Comparison of ENCODE assay signal across 28 cellular contexts in the genomic region with DNA sequence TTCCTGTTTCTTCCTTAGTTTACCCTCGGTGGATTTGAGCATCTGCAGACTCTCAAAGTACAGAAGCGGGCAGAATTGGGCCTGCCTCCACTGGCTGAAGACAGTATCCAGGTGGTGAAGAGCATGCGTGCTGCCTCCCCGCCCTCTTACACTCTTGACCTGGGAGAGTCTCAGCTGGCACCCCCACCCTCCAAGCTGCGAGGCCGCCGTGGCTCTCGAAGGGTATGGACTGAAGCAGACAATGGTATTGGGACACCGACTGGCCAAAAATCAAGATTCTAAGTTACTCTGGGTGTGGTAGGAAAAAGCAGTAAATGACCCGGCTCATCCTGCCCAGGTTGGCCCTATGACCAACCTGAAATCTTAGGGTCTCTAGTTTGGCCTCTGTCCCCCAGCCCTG. TPM values are rescaled to one million over a fixed set of nuclear protein-coding genes. Genes with fewer than 3 reads are reported as not detected.
"Had no signal": no experiment of that assay in that cellular context is flagged by ENCODE, and none has a peak within 500 bp of the region (broad histone marks: within the 10 kb centered on the region; RNA-seq: fewer than 3 reads in every experiment).

No MANE protein-coding gene starts in this region.

- H3K27me3 ChIP-seq: colonic mucosa, dorsolateral prefrontal cortex, esophagus muscularis mucosa, esophagus squamous epithelium, foreskin keratinocyte, gastrocnemius medialis, gastroesophageal sphincter, heart left ventricle had no signal

- DNase-seq: colonic mucosa; cortex of kidney; dermis blood vessel endothelial cell; dorsolateral prefrontal cortex; effector CD4-positive, alpha-beta T cell; effector CD8-positive, alpha-beta T cell; effector memory CD4-positive, alpha-beta T cell; effector memory CD8-positive, alpha-beta T cell; endodermal cell; erythroblast; esophagus squamous epithelium; foreskin fibroblast; foreskin keratinocyte; foreskin melanocyte; gastrocnemius medialis; glutamatergic neuron; head of caudate nucleus; heart left ventricle; heart right ventricle had no signal

- H3K27ac Mint-ChIP-seq: dendritic cell treated with granulocyte-macrophage colony-stimulating factor and Interleukin-4, amounts not matched to agents 40 ng/mL and 50 ng/mL, for 4 days; effector memory CD8-positive, alpha-beta T cell; endodermal cell had no signal

- ATAC-seq: effector memory CD8-positive, alpha-beta T cell; foreskin keratinocyte; gastrocnemius medialis; gastroesophageal sphincter; heart left ventricle; heart right ventricle had no signal

- H3K4me1 ChIP-seq: colonic mucosa, esophagus muscularis mucosa, esophagus squamous epithelium, gastrocnemius medialis, gastroesophageal sphincter had no signal

- H3K9me3 Mint-ChIP-seq: dendritic cell treated with granulocyte-macrophage colony-stimulating factor and Interleukin-4, amounts not matched to agents 40 ng/mL and 50 ng/mL, for 4 days; effector memory CD8-positive, alpha-beta T cell; endodermal cell had no signal

- H3K4me3 Mint-ChIP-seq: dendritic cell treated with granulocyte-macrophage colony-stimulating factor and Interleukin-4, amounts not matched to agents 40 ng/mL and 50 ng/mL, for 4 days; effector memory CD8-positive, alpha-beta T cell; endodermal cell had no signal

- H3K27ac ChIP-seq: colonic mucosa, coronary artery, dorsolateral prefrontal cortex, epithelial cell of prostate, esophagus muscularis mucosa, esophagus squamous epithelium, foreskin keratinocyte, gastrocnemius medialis, gastroesophageal sphincter, heart left ventricle, heart right ventricle had no signal

- H3K4me3 ChIP-seq: colonic mucosa, coronary artery, dorsolateral prefrontal cortex, esophagus muscularis mucosa, esophagus squamous epithelium, gastrocnemius medialis, gastroesophageal sphincter, heart left ventricle, heart right ventricle had no signal

- H3K36me3 ChIP-seq: colonic mucosa, esophagus squamous epithelium had no signal

- H3K9me3 ChIP-seq: colonic mucosa, esophagus muscularis mucosa, esophagus squamous epithelium, gastrocnemius medialis, gastroesophageal sphincter, heart left ventricle, heart right ventricle had no signal

- H3K27me3 Mint-ChIP-seq: dendritic cell treated with granulocyte-macrophage colony-stimulating factor and Interleukin-4, amounts not matched to agents 40 ng/mL and 50 ng/mL, for 4 days; effector memory CD8-positive, alpha-beta T cell had no signal

RNA-seq across cellular contexts. Expression of a gene that starts 45.9 kb away (rescaled TPM):
- total RNA-seq: epithelial cell of proximal tubule, esophagus mucosa, fibroblast of villous mesenchyme, gastrocnemius medialis, gastroesophageal sphincter, heart right ventricle had no signal
- polyA plus RNA-seq: endothelial cell of umbilical vein had no signal
